Comparison of ENCODE assay signal across 1 cellular context in genomic region chr16:27408602-27409031, GRCh38.
TF ChIP-seq lines count a peak whose summit lies in the region.

No MANE protein-coding gene starts in this region.

TF ChIP-seq in GM12878, 131 proteins besides CTCF, POLR2A, EP300 and RAD21 (continued from another document and continues in another):
- peak; percentile 44; the same call in 1 of the 2 replicates for TF ChIP-seq MLLT1 (IDR thresholded peaks at IDR 0.05)
- peak; percentile 24; the same call in 1 of the 2 replicates for TF ChIP-seq JUNB (IDR thresholded peaks at IDR 0.05)
- no peak for TF ChIP-seq ZNF384 (IDR thresholded peaks at IDR 0.05; ENCODE audit: borderline replicate concordance, low read depth, low read length)
- TF ChIP-seq SP1 (IDR thresholded peaks at IDR 0.05; ENCODE audit: low read depth, low read length), result peak; percentile 48
- TF ChIP-seq ESRRA (IDR thresholded peaks at IDR 0.05; ENCODE audit: low read length), result no peak
- TF ChIP-seq USF1 (IDR thresholded peaks at IDR 0.05; ENCODE audit: borderline replicate concordance, extremely low read length, insufficient read depth, low read depth, low read length), result no peak
- no peak for TF ChIP-seq ZNF24 (IDR thresholded peaks at IDR 0.05)
- peak; percentile 49; the same call in 1 of the 2 replicates for TF ChIP-seq STAT3 (IDR thresholded peaks at IDR 0.05; ENCODE audit: low read depth, low read length)
- TF ChIP-seq ZNF207 (IDR thresholded peaks at IDR 0.05; ENCODE audit: borderline replicate concordance), result no peak
- no peak for TF ChIP-seq FOXM1 (IDR thresholded peaks at IDR 0.05; ENCODE audit: low read depth, low read length)
- TF ChIP-seq HSF1 (IDR thresholded peaks at IDR 0.05; ENCODE audit: low read depth, low read length), result no peak
- TF ChIP-seq YY1 (IDR thresholded peaks at IDR 0.05; ENCODE audit: low read depth, low read length), result peak; percentile 90
- no peak for TF ChIP-seq ZNF274 (IDR thresholded peaks at IDR 0.05; ENCODE audit: insufficient read depth, insufficient read length)
- TF ChIP-seq BHLHE40 (IDR thresholded peaks at IDR 0.05; ENCODE audit: borderline replicate concordance in 1 of 2, low read depth in 2 of 2, low read length in 1 of 2), result peak in 1 of 2 experiments; percentile 42; a peak in 1 of 4 replicates
- TF ChIP-seq CREM (IDR thresholded peaks at IDR 0.05; ENCODE audit: low read depth), result peak; percentile 68
- no peak for TF ChIP-seq ZNF622 (IDR thresholded peaks at IDR 0.05)
- peak; percentile 96 for TF ChIP-seq SPI1 (IDR thresholded peaks at IDR 0.05; ENCODE audit: borderline replicate concordance, insufficient read depth, low read depth, low read length)
- no peak for TF ChIP-seq NFIC (IDR thresholded peaks at IDR 0.05; ENCODE audit: low read depth, low read length)
- TF ChIP-seq DPF2 (IDR thresholded peaks at IDR 0.05), result 0 out of 2 replicates have a peak, but pooled peaks have one; percentile 57
- peak; percentile 13; the same call in 2 of the 3 replicates for TF ChIP-seq POU2F2 (IDR thresholded peaks at IDR 0.05; ENCODE audit: borderline replicate concordance, low read depth, low read length)
- 0 out of 2 replicates have a peak, but pooled peaks have one; percentile 16 for TF ChIP-seq BMI1 (IDR thresholded peaks at IDR 0.05; ENCODE audit: borderline replicate concordance)
- 0 out of 2 replicates have a peak, but pooled peaks have one; percentile 7 for TF ChIP-seq TCF3 (IDR thresholded peaks at IDR 0.05; ENCODE audit: borderline replicate concordance, insufficient read depth, low read depth, low read length)
- peak; percentile 26; the same call in 1 of the 2 replicates for TF ChIP-seq ZNF687 (IDR thresholded peaks at IDR 0.05)
- TF ChIP-seq RUNX3 (IDR thresholded peaks at IDR 0.05; ENCODE audit: low read length), result no peak
- TF ChIP-seq CBFB (IDR thresholded peaks at IDR 0.05; ENCODE audit: low read depth), result peak; percentile 80
- no peak; the same call in 1 of the 2 replicates for TF ChIP-seq TBL1XR1 (IDR thresholded peaks at IDR 0.05; ENCODE audit: low read depth, low read length)
- TF ChIP-seq NR2F1 (conservative IDR thresholded peaks at IDR 0.05), result peak; percentile 94
- TF ChIP-seq GATAD2B (conservative IDR thresholded peaks at IDR 0.05; ENCODE audit: low read depth), result peak; percentile 82
- TF ChIP-seq PBX3 (IDR thresholded peaks at IDR 0.05; ENCODE audit: insufficient replicate concordance, low read depth, low read length), result no peak
- TF ChIP-seq TCF7 (IDR thresholded peaks at IDR 0.05; ENCODE audit: borderline replicate concordance), result 0 out of 2 replicates have a peak, but pooled peaks have one; percentile 7
- TF ChIP-seq NKRF (conservative IDR thresholded peaks at IDR 0.05), result 0 out of 2 replicates have a peak, but pooled peaks have one; percentile 19
- peak in 1 of 2 experiments; percentile 85; a peak in 2 of 4 replicates for TF ChIP-seq ETV6 (conservative IDR thresholded peaks at IDR 0.05 in 1 of 2, IDR thresholded peaks at IDR 0.05 in 1 of 2; ENCODE audit: borderline replicate concordance in 1 of 2, low read depth in 1 of 2)
- TF ChIP-seq IKZF2 (IDR thresholded peaks at IDR 0.05), result peak; percentile 99
- no peak for TF ChIP-seq ZNF592 (IDR thresholded peaks at IDR 0.05)
- peak in 1 of 2 experiments; percentile 80; a peak in 2 of 3 replicates for TF ChIP-seq EGR1 (IDR thresholded peaks at IDR 0.05; ENCODE audit: borderline replicate concordance in 1 of 2, low read depth in 2 of 2, low read length in 2 of 2)
- TF ChIP-seq RAD51 (IDR thresholded peaks at IDR 0.05), result peak; percentile 45; the same call in 1 of the 2 replicates
- TF ChIP-seq RBBP5 (conservative IDR thresholded peaks at IDR 0.05), result no peak
- TF ChIP-seq MEF2A (IDR thresholded peaks at IDR 0.05; ENCODE audit: insufficient read depth, low read depth, low read length), result 0 out of 2 replicates have a peak, but pooled peaks have one; percentile 40
- peak; percentile 99 for TF ChIP-seq RELB (IDR thresholded peaks at IDR 0.05; ENCODE audit: low read depth)
- peak; percentile 97 for TF ChIP-seq EED (IDR thresholded peaks at IDR 0.05; ENCODE audit: low read depth)
- TF ChIP-seq SUZ12 (IDR thresholded peaks at IDR 0.05; ENCODE audit: unreplicated experiment), result no peak
- no peak for TF ChIP-seq TARDBP (IDR thresholded peaks at IDR 0.05; ENCODE audit: borderline replicate concordance)
- no peak for TF ChIP-seq HCFC1 (IDR thresholded peaks at IDR 0.05; ENCODE audit: low read length)
- no peak for TF ChIP-seq POLR2AphosphoS2 (IDR thresholded peaks at IDR 0.05; ENCODE audit: low read depth, low read length)
- TF ChIP-seq POLR2AphosphoS5 (IDR thresholded peaks at IDR 0.05; ENCODE audit: low read length), result peak; percentile 56; the same call in 1 of the 2 replicates
- TF ChIP-seq IKZF1 (conservative IDR thresholded peaks at IDR 0.05), result peak; percentile 99
- no peak for TF ChIP-seq CHD2 (IDR thresholded peaks at IDR 0.05; ENCODE audit: borderline replicate concordance, low read depth, low read length)
- TF ChIP-seq TAF1 (IDR thresholded peaks at IDR 0.05; ENCODE audit: borderline replicate concordance, low read depth, low read length), result peak; percentile 31; the same call in 1 of the 2 replicates
- 0 out of 2 replicates have a peak, but pooled peaks have one; percentile 4 for TF ChIP-seq TCF12 (IDR thresholded peaks at IDR 0.05; ENCODE audit: low read depth, low read length)
- peak; percentile 86 for TF ChIP-seq PAX8 (IDR thresholded peaks at IDR 0.05)
- no peak; the same call in 1 of the 2 replicates for TF ChIP-seq ZNF217 (IDR thresholded peaks at IDR 0.05)
